In genomic region chr2:238863749-238864206, GRCh38 we compare ENCODE assay signal across 12 cellular contexts. TPM values are rescaled to one million over a fixed set of nuclear protein-coding genes. Genes with fewer than 3 reads are reported as not detected.
A peak's percentile ranks its signal among the peaks of the same experiment; 100 is the strongest.
DNase-seq lines count a peak whose midpoint lies in the region; ATAC-seq and TF ChIP-seq lines count a peak whose summit lies in the region.
"Had no signal": no experiment of that assay in that cellular context is flagged by ENCODE, and none has a peak within 500 bp of the region (broad histone marks: within the 10 kb centered on the region; RNA-seq: fewer than 3 reads in every experiment).

No MANE protein-coding gene starts in this region.

- no peaks in the 10 kb centered on the region; the same call in 1 of the 2 replicates for H3K36me3 ChIP-seq in PC-3 (ENCODE audit: low read depth, low read length)
- no peaks in the 10 kb centered on the region for H3K36me3 ChIP-seq in duodenal mucosa (ENCODE audit: control insufficient read depth in 1 of 2, insufficient read depth in 2 of 2, low read length in 2 of 2)
- H3K36me3 ChIP-seq in muscle layer of duodenum (ENCODE audit: control insufficient read depth in 1 of 2, insufficient read depth in 2 of 2, low read length in 2 of 2): no peaks in the 10 kb centered on the region
- no peaks in the 10 kb centered on the region for H3K36me3 ChIP-seq in transverse colon

- in situ Hi-C loops in transverse colon (cut with MboI; ENCODE audit: low pct_ligation_motif_present in 1 of 4, low pct_unique_long_range_greater_than_20kb in 1 of 4, low sequenced_read_pairs in 3 of 4) (no loop called here), G401 (cut with HindIII; ENCODE audit: low sequenced_read_pairs) (no loop called here)

- BruUV-seq in PC-3 (replicated peaks; lab: Mats Ljungman, UMichigan): no TSS peak

- POLR2A ChIA-PET in PC-3 (lab: Charles Lee; ENCODE audit: unreplicated experiment): no interaction called here

- H4K20me1 ChIP-seq in PC-3 (ENCODE audit: low read length): no peaks in the 10 kb centered on the region

- H3K4me1 ChIP-seq in PC-3 (ENCODE audit: insufficient read depth, low read length) (peaks cover 31% of the 10 kb centered on the region), duodenal mucosa (ENCODE audit: control insufficient read depth in 1 of 2, insufficient read depth in 2 of 2, low read length in 2 of 2) (peaks cover 18 to 24% of the 10 kb centered on the region in 2 donors), muscle layer of duodenum (ENCODE audit: control insufficient read depth in 1 of 2, insufficient read depth in 2 of 2, low read length in 2 of 2) (peaks cover 17 to 42% of the 10 kb centered on the region in 2 donors), transverse colon (peaks cover 28 to 47% (median 36%) of the 10 kb centered on the region in 4 donors)

- H3K4me3 ChIP-seq in PC-3 (ENCODE audit: low read length) (peak overlapping the region; percentile 26; the same call in 1 of the 2 replicates), duodenal mucosa (ENCODE audit: low read depth in 1 of 2, low read length in 2 of 2) (peak overlapping the region; percentile 8 to 48), muscle layer of duodenum (ENCODE audit: low read depth in 1 of 2, low read length in 2 of 2) (no peak overlapping the region), transverse colon (no peak overlapping the region)

- H3K9me3 ChIP-seq in PC-3 (ENCODE audit: low read length): no peaks in the 10 kb centered on the region
- H3K9me3 ChIP-seq in duodenal mucosa (ENCODE audit: control insufficient read depth in 1 of 2, low read length in 2 of 2): no peaks in the 10 kb centered on the region
- H3K9me3 ChIP-seq in muscle layer of duodenum (ENCODE audit: control insufficient read depth in 1 of 2, low read length in 2 of 2): no peaks in the 10 kb centered on the region
- no peaks in the 10 kb centered on the region for H3K9me3 ChIP-seq in transverse colon

- H3K9ac ChIP-seq in PC-3 (ENCODE audit: low read length): peak overlapping the region; percentile 16; the same call in 1 of the 2 replicates
- H3K9ac ChIP-seq in duodenal mucosa (ENCODE audit: low read depth in 1 of 2, low read length in 2 of 2): no peak overlapping the region

- ATAC-seq in PC-3: no peak
- ATAC-seq in GM21423 (IDR thresholded peaks at IDR 0.05; ENCODE audit: unreplicated experiment): no peak

- no peaks in the 10 kb centered on the region for H3K79me2 ChIP-seq in PC-3 (ENCODE audit: low read length)

- intact Hi-C loops in PC-3 (cut with micrococcal nuclease) (loop anchor here (5.0 kb wide), 1 partner anchor 84 kb away; no protein-coding TSS in a partner anchor), transverse colon (cut with DNase I; ENCODE audit: low total_unique reads) (loop anchor here (2.0 kb wide), 1 partner anchor 35 kb away; no protein-coding TSS in a partner anchor), posterior cingulate gyrus (cut with DNase I) (no loop called here)

- DNase-seq in PC-3: no peak
- no peak for DNase-seq in transverse colon
- DNase-seq in G401 (ENCODE audit: low spot score): no peak
- no peak for DNase-seq in amniotic stem cell (lab: John Stamatoyannopoulos, UW)
- DNase-seq in posterior cingulate gyrus: no peak
- DNase-seq: activated CD4-positive, alpha-beta T cell treated with anti-CD3 and anti-CD28 coated beads, Interleukin-2, amount 50 U/mL, for 1 hour; NCI-H524 treated with DMSO at 0.1 percent for 48 hours had no signal

- TF ChIP-seq POLR2A in transverse colon (IDR thresholded peaks at IDR 0.05): no peak

- H3K4me2 ChIP-seq in PC-3 (ENCODE audit: low read length): peak overlapping the region; percentile 75

- H3F3A ChIP-seq in PC-3 (ENCODE audit: low read length, unreplicated experiment): no peaks in the 10 kb centered on the region

- no peaks in the 10 kb centered on the region for H3K9me2 ChIP-seq in PC-3 (replicated peaks; ENCODE audit: low read length)

- peak overlapping the region; percentile 49; the same call in 1 of the 2 replicates for H2AFZ ChIP-seq in PC-3 (ENCODE audit: low read length)

- H3K27ac ChIP-seq in PC-3 (ENCODE audit: low read length) (peak overlapping the region; percentile 83), duodenal mucosa (ENCODE audit: low read depth, low read length) (peak overlapping the region; percentile 5), muscle layer of duodenum (ENCODE audit: low read length) (peak overlapping the region; percentile 68), transverse colon (peak overlapping the region; percentile 81 to 88 (median 86))
- H3K27ac ChIP-seq: HL-60 had no signal

- CTCF ChIA-PET in PC-3 (lab: Charles Lee): no interaction called here

- no peak for TF ChIP-seq EP300 in transverse colon (IDR thresholded peaks at IDR 0.05; ENCODE audit: low read depth)

- H3K27me3 ChIP-seq in PC-3 (ENCODE audit: low read length) (no peaks in the 10 kb centered on the region), duodenal mucosa (ENCODE audit: control insufficient read depth in 1 of 2, insufficient read depth in 2 of 2, low read length in 2 of 2) (peaks cover 0 to 5% of the 10 kb centered on the region in 2 donors), muscle layer of duodenum (ENCODE audit: low read depth, low read length) (no peaks in the 10 kb centered on the region), transverse colon (no peaks in the 10 kb centered on the region)

- TF ChIP-seq CTCF in PC-3 (conservative IDR thresholded peaks at IDR 0.05; ENCODE audit: low read depth, low read length) (no peak), transverse colon (IDR thresholded peaks at IDR 0.05) (no peak)

- WGBS in transverse colon (ENCODE audit: low coverage in 1 of 2), 2 donors: 40 to 69% methylated on average over 1 to 9 of the region's 9 CpGs

RNA-seq across cellular contexts. Expression of gene TWIST2, which starts 15.9 kb away (rescaled TPM):
- 4.4 and 5.8 TPM in 2 replicates for total RNA-seq in PC-3 (2014; rRNA removed)
- total RNA-seq in transverse colon: 10 to 100 TPM in 3 of 4 donors, 1 to 10 TPM in 1; 6.7 to 59.1 (median 16.8) TPM
- total RNA-seq in G401 (2014; rRNA removed; shearing (Covaris generic)): 17.1 and 33.3 TPM in 2 replicates
- total RNA-seq: activated naive CD4-positive, alpha-beta T cell treated with anti-CD3 and anti-CD28 coated beads, Interleukin-2, amount 50 U/mL, for 72 hours had no signal

Comparison
In these comparisons a context has a peak if more than half of its experiments do, and no peak if none do; other contexts are left out.
1. H3K27ac ChIP-seq: peak in every context shown above with its lines; median percentile 86 in transverse colon; 83 in PC-3; 68 in muscle layer of duodenum; 5 in duodenal mucosa.
2. H3K4me3 ChIP-seq: peak in PC-3 (single experiment) and duodenal mucosa (2 of 2); none in muscle layer of duodenum (0 of 2) and transverse colon (0 of 4).